In the genomic region with DNA sequence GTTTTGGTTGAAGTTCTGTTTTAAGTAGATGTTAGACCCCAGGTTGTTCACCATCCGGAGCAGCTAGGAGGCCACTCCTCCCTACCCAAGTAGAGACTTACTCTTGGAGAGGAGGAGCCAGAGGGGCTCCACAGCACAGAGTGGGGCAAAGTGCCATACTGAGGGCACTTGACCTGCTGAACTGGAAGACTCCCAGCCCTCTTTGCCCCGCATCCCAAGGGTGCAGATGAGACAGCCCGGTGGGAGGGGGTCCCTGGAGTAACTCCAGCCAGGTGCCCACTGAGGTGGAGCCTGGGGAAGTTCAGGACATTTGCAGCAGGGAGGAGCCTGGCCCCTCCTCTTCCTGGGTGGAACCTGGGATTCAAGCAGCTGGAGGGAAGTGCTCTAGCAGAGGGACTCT, we compare ENCODE assay signal across 19 cellular contexts.
"Had no signal": no experiment of that assay in that cellular context is flagged by ENCODE, and none has a peak within 500 bp of the region (broad histone marks: within the 10 kb centered on the region; RNA-seq: fewer than 3 reads in every experiment).

No MANE protein-coding gene starts in this region.

- H3K36me3 Mint-ChIP-seq: type B pancreatic cell had no signal

- H3K27ac Mint-ChIP-seq: endodermal cell had no signal

- H3K27me3 Mint-ChIP-seq: type B pancreatic cell had no signal

- H3K4me3 Mint-ChIP-seq: endodermal cell, nephron progenitor cell, type B pancreatic cell had no signal

- DNase-seq: effector CD8-positive, alpha-beta T cell; endodermal cell; foreskin fibroblast; gastrocnemius medialis; head of caudate nucleus; left ventricle myocardium superior; lower lobe of right lung; nephron progenitor cell; occipital lobe; ovary; posterior cingulate gyrus; psoas muscle; right cardiac atrium; stimulated activated CD4-positive, alpha-beta T cell treated with anti-CD3 and anti-CD28 coated beads, Interleukin-4, amount 100 ng/mL, for 4 hours; substantia nigra; testis; tibial artery had no signal

- ATAC-seq: esophagus mucosa, gastrocnemius medialis, left ventricle myocardium superior, lower lobe of right lung, psoas muscle, right cardiac atrium had no signal
